In genomic region chr5:158819840-158820620, GRCh38 we compare ENCODE assay signal across 9 cellular contexts.
A peak's percentile ranks its signal among the peaks of the same experiment; 100 is the strongest.
DNase-seq lines count a peak whose midpoint lies in the region; ATAC-seq, FAIRE-seq and TF ChIP-seq lines count a peak whose summit lies in the region.
"Had no signal": no experiment of that assay in that cellular context is flagged by ENCODE, and none has a peak within 500 bp of the region (broad histone marks: within the 10 kb centered on the region; RNA-seq: fewer than 3 reads in every experiment).

No MANE protein-coding gene starts in this region.

- TF ChIP-seq RAD21 in IMR-90 (IDR thresholded peaks at IDR 0.05; ENCODE audit: low read length) = no peak

- CTCF ChIA-PET in IMR-90 (lab: Yijun Ruan, JAX) = no interaction called here

- H3K27ac Mint-ChIP-seq in GM23338 = no peak overlapping the region

- H3K27ac ChIP-seq in IMR-90 (ENCODE audit: insufficient read depth, low read length) = no peak overlapping the region
- H3K27ac ChIP-seq in small intestine (ENCODE audit: low read depth in 1 of 2, low read length in 1 of 2) = no peak overlapping the region
- H3K27ac ChIP-seq in GM23338 (ENCODE audit: low read depth) = no peak overlapping the region

- H2BK15ac ChIP-seq in IMR-90 (ENCODE audit: low read depth, low read length) = no peak overlapping the region

- H3K56ac ChIP-seq in IMR-90 (ENCODE audit: extremely low read depth, insufficient read depth, low read length) = no peak overlapping the region

- no peak overlapping the region for H3K14ac ChIP-seq in IMR-90 (replicated peaks; ENCODE audit: low read depth, low read length)

- no peak overlapping the region for H4K91ac ChIP-seq in IMR-90 (ENCODE audit: insufficient read depth, low read depth, low read length)

- no peak overlapping the region for H3K4me3 Mint-ChIP-seq in GM23338

- no peak overlapping the region for H4K5ac ChIP-seq in IMR-90 (ENCODE audit: low read depth, low read length)

- intact Hi-C loops in IMR-90 (cut with micrococcal nuclease) = no loop called here

- no peak overlapping the region for H2BK5ac ChIP-seq in IMR-90 (ENCODE audit: low read depth, low read length, poor library complexity, severe bottlenecking)

- H3K79me2 ChIP-seq in GM23338 (replicated peaks; ENCODE audit: insufficient read depth) = no peaks in the 10 kb centered on the region

- no peak overlapping the region for H2BK20ac ChIP-seq in IMR-90 (ENCODE audit: low read depth, low read length)

- WGBS in IMR-90 (ENCODE audit: extremely low coverage in 2 of 2, insufficient read length in 1 of 2), 2 experiments = 100% methylated on average over 1 of the region's 10 CpGs; no CpG with 5 or more reads in 1 of the 2 experiments
- WGBS in small intestine, 3 donors = 79 to 87% (median 82%) methylated on average over 10 of the region's 10 CpGs

- H3K27me3 ChIP-seq in IMR-90 (ENCODE audit: control insufficient read depth, insufficient read depth, low read length) (no peaks in the 10 kb centered on the region), small intestine (ENCODE audit: control insufficient read depth in 2 of 2, insufficient read depth in 2 of 2, low read length in 2 of 2) (peaks cover 3 to 4% of the 10 kb centered on the region in 2 donors), GM23338 (ENCODE audit: insufficient read depth) (no peaks in the 10 kb centered on the region)

- H3K18ac ChIP-seq in IMR-90 (ENCODE audit: low read depth, low read length) = no peak overlapping the region

- in situ Hi-C loops in IMR-90 (cut with MboI; ENCODE audit: low sequenced_read_pairs) = no loop called here

- no peak overlapping the region for H3K4ac ChIP-seq in IMR-90 (ENCODE audit: low read depth, low read length)

- no peaks in the 10 kb centered on the region for H4K20me1 ChIP-seq in IMR-90 (ENCODE audit: insufficient read depth, low read length)
- H4K20me1 ChIP-seq in GM23338 (replicated peaks; ENCODE audit: insufficient read depth) = no peaks in the 10 kb centered on the region

- peaks cover 7% of the 10 kb centered on the region for H3K9me2 ChIP-seq in GM23338 (ENCODE audit: insufficient read depth)

- H3K9me1 ChIP-seq in IMR-90 (ENCODE audit: insufficient read depth, low read length) = no peaks in the 10 kb centered on the region

- H2AK9ac ChIP-seq in IMR-90 (replicated peaks; ENCODE audit: low read depth, low read length, poor library complexity) = no peak overlapping the region

- no peak overlapping the region for H2AFZ ChIP-seq in IMR-90 (replicated peaks; ENCODE audit: low read length, poor library complexity)
- H2AFZ ChIP-seq in GM23338 = no peak overlapping the region

- no peak for TF ChIP-seq CTCF in GM12864 (IDR thresholded peaks at IDR 0.05; ENCODE audit: low read depth, low read length, missing control alignments)
- no peak for TF ChIP-seq CTCF in IMR-90 (conservative IDR thresholded peaks at IDR 0.05; ENCODE audit: low read depth, low read length)
- TF ChIP-seq CTCF in fibroblast of the aortic adventitia (IDR thresholded peaks at IDR 0.05; ENCODE audit: insufficient read depth, low read length) = no peak
- TF ChIP-seq CTCF in GM23338 (conservative IDR thresholded peaks at IDR 0.05; ENCODE audit: low read depth in 2 of 2) = no peak

- dilution Hi-C loops in IMR-90 (cut with HindIII; ENCODE audit: low sequenced_read_pairs, unreplicated experiment) = no loop called here

- no peak for TF ChIP-seq POLR2A in IMR-90 (IDR thresholded peaks at IDR 0.05; ENCODE audit: low read depth, low read length)

- no peak overlapping the region for H3K23ac ChIP-seq in IMR-90 (ENCODE audit: low read depth, low read length)

- peaks cover 17% of the 10 kb centered on the region for H3K4me1 Mint-ChIP-seq in GM23338

- POLR2A ChIA-PET in IMR-90 (lab: Charles Lee; ENCODE audit: unreplicated experiment) = no interaction called here

- peak overlapping the region; percentile 48 for H3K4me3 ChIP-seq in GM12864 (ENCODE audit: low read depth, low read length)
- no peak overlapping the region for H3K4me3 ChIP-seq in IMR-90 (ENCODE audit: insufficient read depth, low read depth, low read length)
- H3K4me3 ChIP-seq in fibroblast of the aortic adventitia (ENCODE audit: low read depth, low read length) = no peak overlapping the region
- no peak overlapping the region for H3K4me3 ChIP-seq in small intestine (ENCODE audit: low read depth in 1 of 2, low read length in 2 of 2)
- no peak overlapping the region for H3K4me3 ChIP-seq in GM23338

- FAIRE-seq in small intestine (lab: Jason Lieb, UNC) = no peak
- FAIRE-seq: colon had no signal

- ATAC-seq in GM21515 (IDR thresholded peaks at IDR 0.05; ENCODE audit: unreplicated experiment) = peak; percentile 70
- ATAC-seq in IMR-90 (ENCODE audit: low read depth) = no peak
- ATAC-seq in GM23338 = no peak

- peak; percentile 70 for DNase-seq in GM12864 (ENCODE audit: low read depth)
- DNase-seq in IMR-90 = peak; percentile 33
- peak; percentile 64 for DNase-seq in fibroblast of the aortic adventitia (ENCODE audit: low read depth)
- no peak for DNase-seq in NOMO-1 (lab: John Stamatoyannopoulos, UW; ENCODE audit: unreplicated experiment in 2 of 2)
- DNase-seq in NCI-H2196 treated with DMSO at 0.1 percent for 48 hours (lab: John Stamatoyannopoulos, UW; ENCODE audit: unreplicated experiment) = no peak
- no peak for DNase-seq in small intestine
- no peak for DNase-seq in GM23338 (ENCODE audit: low spot score)

- no peak overlapping the region for H2BK120ac ChIP-seq in IMR-90 (ENCODE audit: low read depth, low read length)

- no peaks in the 10 kb centered on the region for H3K4me1 ChIP-seq in IMR-90 (ENCODE audit: control insufficient read depth, insufficient read depth, low read length)
- H3K4me1 ChIP-seq in small intestine (ENCODE audit: control insufficient read depth in 2 of 2, insufficient read depth in 1 of 2, low read depth in 1 of 2, low read length in 1 of 2) = peaks cover 0 to 2% of the 10 kb centered on the region in 2 donors
- peaks cover 16% of the 10 kb centered on the region for H3K4me1 ChIP-seq in GM23338 (ENCODE audit: insufficient read depth)

- H3K9me3 ChIP-seq in IMR-90 (ENCODE audit: control insufficient read depth, insufficient read depth, low read length) (no peaks in the 10 kb centered on the region), small intestine (ENCODE audit: control insufficient read depth, low read depth) (no peaks in the 10 kb centered on the region)

- no peak overlapping the region for H2AK5ac ChIP-seq in IMR-90 (ENCODE audit: low read depth, low read length)

- peaks cover 3% of the 10 kb centered on the region for H3K27me3 Mint-ChIP-seq in GM23338 (ENCODE audit: insufficient read depth, low read depth, poor library complexity)

- H3K9ac ChIP-seq in IMR-90 (ENCODE audit: low read depth, low read length) = no peak overlapping the region

- no peaks in the 10 kb centered on the region for H3K79me1 ChIP-seq in IMR-90 (ENCODE audit: low read depth in 1 of 2, low read length in 2 of 2)

- H3K9me3 Mint-ChIP-seq in GM23338 = peaks cover 11% of the 10 kb centered on the region

- H3K4me2 ChIP-seq in IMR-90 (ENCODE audit: low read depth, low read length) (no peak overlapping the region), GM23338 (no peak overlapping the region)

- H3K36me3 ChIP-seq in IMR-90 (ENCODE audit: control insufficient read depth, insufficient read depth, low read length) (no peaks in the 10 kb centered on the region), small intestine (ENCODE audit: control insufficient read depth in 2 of 2, insufficient read depth in 2 of 2, low read length in 2 of 2) (no peaks in the 10 kb centered on the region), GM23338 (ENCODE audit: insufficient read depth) (no peaks in the 10 kb centered on the region)

- H3K36me3 Mint-ChIP-seq in GM23338 (ENCODE audit: low read depth) = peaks cover 6% of the 10 kb centered on the region; the same call in 2 of the 3 replicates

- no TSS peak for BruUV-seq in IMR-90 (replicated peaks; lab: Mats Ljungman, UMichigan)

- no peaks in the 10 kb centered on the region for H3F3A ChIP-seq in GM23338 (replicated peaks; ENCODE audit: low read depth)

- H4K8ac ChIP-seq in IMR-90 (ENCODE audit: low read depth in 2 of 2, low read length in 2 of 2) = no peak overlapping the region

TF ChIP-seq in IMR-90, 13 proteins besides CTCF, POLR2A, EP300 and RAD21 (continues in another document):
- TF ChIP-seq BHLHE40 (IDR thresholded peaks at IDR 0.05; ENCODE audit: low read depth, low read length) (no peak), MXI1 (IDR thresholded peaks at IDR 0.05; ENCODE audit: borderline replicate concordance, low read depth, low read length) (no peak), CEBPB (IDR thresholded peaks at IDR 0.05; ENCODE audit: low read depth, low read length) (no peak), CHD1 (IDR thresholded peaks at IDR 0.05; ENCODE audit: low read depth, low read length) (no peak), MAFK (IDR thresholded peaks at IDR 0.05; ENCODE audit: low read depth, low read length) (no peak), FOS (IDR thresholded peaks at IDR 0.05; ENCODE audit: low read depth, low read length) (no peak), SMC3 (IDR thresholded peaks at IDR 0.05; ENCODE audit: low read depth, low read length) (no peak)
- TF ChIP-seq, protein P1, sequence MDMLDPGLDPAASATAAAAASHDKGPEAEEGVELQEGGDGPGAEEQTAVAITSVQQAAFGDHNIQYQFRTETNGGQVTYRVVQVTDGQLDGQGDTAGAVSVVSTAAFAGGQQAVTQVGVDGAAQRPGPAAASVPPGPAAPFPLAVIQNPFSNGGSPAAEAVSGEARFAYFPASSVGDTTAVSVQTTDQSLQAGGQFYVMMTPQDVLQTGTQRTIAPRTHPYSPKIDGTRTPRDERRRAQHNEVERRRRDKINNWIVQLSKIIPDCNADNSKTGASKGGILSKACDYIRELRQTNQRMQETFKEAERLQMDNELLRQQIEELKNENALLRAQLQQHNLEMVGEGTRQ (IDR thresholded peaks at IDR 0.05; ENCODE audit: low read depth, low read length) = no peak

TF ChIP-seq in GM23338, 12 proteins besides CTCF, POLR2A, EP300 and RAD21 (continues in another document):
- TF ChIP-seq STAT1 (IDR thresholded peaks at IDR 0.05; ENCODE audit: unreplicated experiment) (no peak), CREB1 (CRISPR knock-in tag; IDR thresholded peaks at IDR 0.05; ENCODE audit: low read depth) (no peak), JUNB (IDR thresholded peaks at IDR 0.05; ENCODE audit: unreplicated experiment) (no peak), POLR2AphosphoS5 (IDR thresholded peaks at IDR 0.05; ENCODE audit: low read depth) (no peak), EZH2phosphoT487 (IDR thresholded peaks at IDR 0.05; ENCODE audit: unreplicated experiment) (no peak), EZH2 (IDR thresholded peaks at IDR 0.05; ENCODE audit: low read depth, unreplicated experiment) (no peak), ZNF331 (CRISPR knock-in tag; IDR thresholded peaks at IDR 0.05; ENCODE audit: low read depth) (no peak)

Comparison
In these comparisons a context has a peak if more than half of its experiments do, and no peak if none do; other contexts are left out.
1. DNase-seq: peak in GM12864 (single experiment), IMR-90 (single experiment) and fibroblast of the aortic adventitia (single experiment); none in NOMO-1 (0 of 2), NCI-H2196 treated with DMSO at 0.1 percent for 48 hours (single experiment), small intestine (single experiment) and GM23338 (single experiment).